In the genomic region with DNA sequence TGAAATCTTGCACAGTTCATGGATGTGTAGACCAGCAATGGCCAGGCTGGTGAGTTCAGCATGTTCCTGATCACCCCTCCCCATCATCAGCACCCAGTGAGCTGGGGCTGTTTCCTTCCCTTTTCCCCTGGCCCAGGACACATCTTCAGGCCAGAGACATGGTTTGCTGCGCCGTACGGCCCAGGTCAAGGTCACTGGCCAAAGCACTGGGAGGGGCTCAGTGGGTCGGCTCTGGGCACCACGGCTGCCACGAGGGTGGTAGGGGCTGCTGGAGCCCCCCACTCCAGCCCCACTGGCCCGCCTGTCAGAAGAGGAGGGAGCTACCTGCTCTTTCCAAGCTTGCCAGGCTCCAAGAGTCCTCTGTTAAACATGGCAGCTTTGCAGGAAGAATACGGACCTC, we compare ENCODE assay signal across 12 cellular contexts. TPM values are rescaled to one million over a fixed set of nuclear protein-coding genes. Genes with fewer than 3 reads are reported as not detected.
A peak's percentile ranks its signal among the peaks of the same experiment; 100 is the strongest.
DNase-seq lines count a peak whose midpoint lies in the region; ATAC-seq and TF ChIP-seq lines count a peak whose summit lies in the region.
"Had no signal": no experiment of that assay in that cellular context is flagged by ENCODE, and none has a peak within 500 bp of the region (broad histone marks: within the 10 kb centered on the region; RNA-seq: fewer than 3 reads in every experiment).

No MANE protein-coding gene starts in this region.

- H3K27ac Mint-ChIP-seq in activated naive CD4-positive, alpha-beta T cell treated with anti-CD3 and anti-CD28 coated beads, Interleukin-2, amount 50 U/mL, for 72 hours = peak overlapping the region; percentile 55 to 90
- H3K27ac Mint-ChIP-seq in WTC11 (peak overlapping the region; percentile 65), memory B cell (no peak overlapping the region)

- H3K36me3 Mint-ChIP-seq in activated naive CD4-positive, alpha-beta T cell treated with anti-CD3 and anti-CD28 coated beads, Interleukin-2, amount 50 U/mL, for 72 hours = peaks cover 6 to 27% of the 10 kb centered on the region in 2 donors
- peaks cover 3% of the 10 kb centered on the region; the same call in 1 of the 2 replicates for H3K36me3 Mint-ChIP-seq in WTC11
- H3K36me3 Mint-ChIP-seq in memory B cell = peaks cover 4% of the 10 kb centered on the region

- no peak for DNase-seq in activated naive CD4-positive, alpha-beta T cell treated with anti-CD3 and anti-CD28 coated beads, Interleukin-2, amount 50 U/mL, for 72 hours (ENCODE audit: low spot score in 2 of 2)
- no peak for DNase-seq in activated naive CD4-positive, alpha-beta T cell (lab: John Stamatoyannopoulos, UW)
- DNase-seq in WTC11 (ENCODE audit: low spot score) (no peak), memory B cell (ENCODE audit: low spot score in 2 of 2) (peak in 1 of 2 donors; percentile 9), HCEC 1CT (no peak), NCI-H1092 (lab: John Stamatoyannopoulos, UW) (no peak), ureter (ENCODE audit: low spot score) (no peak)
- DNase-seq: DMS79 treated with DMSO at 0.1 percent for 48 hours, NCI-H1105 treated with DMSO at 0.1 percent for 48 hours, NCI-H446, trophoblast cell had no signal

- H3K27me3 Mint-ChIP-seq in WTC11 (ENCODE audit: low read depth) = no peaks in the 10 kb centered on the region; the same call in 1 of the 2 replicates
- no peaks in the 10 kb centered on the region for H3K27me3 Mint-ChIP-seq in memory B cell

- no peak overlapping the region for H3K4me3 Mint-ChIP-seq in WTC11
- H3K4me3 Mint-ChIP-seq in memory B cell = peak overlapping the region; percentile 30

- POLR2A ChIA-PET in WTC11 (lab: Charles Lee) = no interaction called here

- H3K9me3 Mint-ChIP-seq in activated naive CD4-positive, alpha-beta T cell treated with anti-CD3 and anti-CD28 coated beads, Interleukin-2, amount 50 U/mL, for 72 hours = no peaks in the 10 kb centered on the region
- H3K9me3 Mint-ChIP-seq in WTC11 (no peaks in the 10 kb centered on the region), memory B cell (no peaks in the 10 kb centered on the region)

- no peak for TF ChIP-seq CTCF in WTC11 (IDR thresholded peaks at IDR 0.05)

- peaks cover 67% of the 10 kb centered on the region for H3K4me1 Mint-ChIP-seq in WTC11
- peaks cover 71% of the 10 kb centered on the region for H3K4me1 Mint-ChIP-seq in memory B cell

- ATAC-seq in activated naive CD4-positive, alpha-beta T cell treated with anti-CD3 and anti-CD28 coated beads, Interleukin-2, amount 50 U/mL, for 72 hours = no peak
- ATAC-seq in WTC11 (no peak), memory B cell (ENCODE audit: low read depth) (no peak), SK-N-SH treated with all-trans-retinoic acid at 6 μM for 48 hours (no peak)

- CTCF ChIA-PET in WTC11 (lab: Charles Lee) = interaction anchor here (4.5 kb wide), 1 partner anchor 13 kb away, joined by 24 read pairs; no protein-coding TSS in a partner anchor

TF ChIP-seq in WTC11, 78 proteins besides CTCF, POLR2A, EP300 and RAD21 (continues in another document):
- TF ChIP-seq TEAD1 (CRISPR knock-in tag; IDR thresholded peaks at IDR 0.05) (no peak), NR2C2 (CRISPR knock-in tag; IDR thresholded peaks at IDR 0.05) (no peak), ZNF416 (CRISPR knock-in tag; IDR thresholded peaks at IDR 0.05) (no peak), TEAD4 (CRISPR knock-in tag; IDR thresholded peaks at IDR 0.05) (no peak), CBFB (CRISPR knock-in tag; IDR thresholded peaks at IDR 0.05; ENCODE audit: low read depth) (no peak)
- TF ChIP-seq, protein P1, sequence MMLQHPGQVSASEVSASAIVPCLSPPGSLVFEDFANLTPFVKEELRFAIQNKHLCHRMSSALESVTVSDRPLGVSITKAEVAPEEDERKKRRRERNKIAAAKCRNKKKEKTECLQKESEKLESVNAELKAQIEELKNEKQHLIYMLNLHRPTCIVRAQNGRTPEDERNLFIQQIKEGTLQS (CRISPR knock-in tag; conservative IDR thresholded peaks at IDR 0.05) = no peak
- TF ChIP-seq, protein P2, sequence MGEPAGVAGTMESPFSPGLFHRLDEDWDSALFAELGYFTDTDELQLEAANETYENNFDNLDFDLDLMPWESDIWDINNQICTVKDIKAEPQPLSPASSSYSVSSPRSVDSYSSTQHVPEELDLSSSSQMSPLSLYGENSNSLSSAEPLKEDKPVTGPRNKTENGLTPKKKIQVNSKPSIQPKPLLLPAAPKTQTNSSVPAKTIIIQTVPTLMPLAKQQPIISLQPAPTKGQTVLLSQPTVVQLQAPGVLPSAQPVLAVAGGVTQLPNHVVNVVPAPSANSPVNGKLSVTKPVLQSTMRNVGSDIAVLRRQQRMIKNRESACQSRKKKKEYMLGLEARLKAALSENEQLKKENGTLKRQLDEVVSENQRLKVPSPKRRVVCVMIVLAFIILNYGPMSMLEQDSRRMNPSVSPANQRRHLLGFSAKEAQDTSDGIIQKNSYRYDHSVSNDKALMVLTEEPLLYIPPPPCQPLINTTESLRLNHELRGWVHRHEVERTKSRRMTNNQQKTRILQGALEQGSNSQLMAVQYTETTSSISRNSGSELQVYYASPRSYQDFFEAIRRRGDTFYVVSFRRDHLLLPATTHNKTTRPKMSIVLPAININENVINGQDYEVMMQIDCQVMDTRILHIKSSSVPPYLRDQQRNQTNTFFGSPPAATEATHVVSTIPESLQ (CRISPR knock-in tag; IDR thresholded peaks at IDR 0.05) = no peak
- TF ChIP-seq, protein P3, sequence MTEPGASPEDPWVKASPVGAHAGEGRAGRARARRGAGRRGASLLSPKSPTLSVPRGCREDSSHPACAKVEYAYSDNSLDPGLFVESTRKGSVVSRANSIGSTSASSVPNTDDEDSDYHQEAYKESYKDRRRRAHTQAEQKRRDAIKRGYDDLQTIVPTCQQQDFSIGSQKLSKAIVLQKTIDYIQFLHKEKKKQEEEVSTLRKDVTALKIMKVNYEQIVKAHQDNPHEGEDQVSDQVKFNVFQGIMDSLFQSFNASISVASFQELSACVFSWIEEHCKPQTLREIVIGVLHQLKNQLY (CRISPR knock-in tag; IDR thresholded peaks at IDR 0.05) = no peak

TF ChIP-seq in SK-N-SH treated with all-trans-retinoic acid at 6 μM for 48 hours, 23 proteins besides CTCF, POLR2A, EP300 and RAD21:
- TF ChIP-seq ISL1 (CRISPR knock-in tag; IDR thresholded peaks at IDR 0.05) (no peak), ZFP3 (CRISPR knock-in tag; IDR thresholded peaks at IDR 0.05) (no peak), ZNF8 (CRISPR knock-in tag; IDR thresholded peaks at IDR 0.05) (no peak), ESRRG (CRISPR knock-in tag; IDR thresholded peaks at IDR 0.05) (no peak), ZNF565 (CRISPR knock-in tag; conservative IDR thresholded peaks at IDR 0.05; ENCODE audit: low read depth) (no peak), ZC3H10 (CRISPR knock-in tag; IDR thresholded peaks at IDR 0.05) (no peak), PPARA (CRISPR knock-in tag; IDR thresholded peaks at IDR 0.05; ENCODE audit: borderline replicate concordance) (no peak), ZNF70 (CRISPR knock-in tag; IDR thresholded peaks at IDR 0.05) (no peak), SNAI2 (CRISPR knock-in tag; IDR thresholded peaks at IDR 0.05) (no peak), CSDC2 (CRISPR knock-in tag; IDR thresholded peaks at IDR 0.05) (no peak)
- TF ChIP-seq, protein P4, sequence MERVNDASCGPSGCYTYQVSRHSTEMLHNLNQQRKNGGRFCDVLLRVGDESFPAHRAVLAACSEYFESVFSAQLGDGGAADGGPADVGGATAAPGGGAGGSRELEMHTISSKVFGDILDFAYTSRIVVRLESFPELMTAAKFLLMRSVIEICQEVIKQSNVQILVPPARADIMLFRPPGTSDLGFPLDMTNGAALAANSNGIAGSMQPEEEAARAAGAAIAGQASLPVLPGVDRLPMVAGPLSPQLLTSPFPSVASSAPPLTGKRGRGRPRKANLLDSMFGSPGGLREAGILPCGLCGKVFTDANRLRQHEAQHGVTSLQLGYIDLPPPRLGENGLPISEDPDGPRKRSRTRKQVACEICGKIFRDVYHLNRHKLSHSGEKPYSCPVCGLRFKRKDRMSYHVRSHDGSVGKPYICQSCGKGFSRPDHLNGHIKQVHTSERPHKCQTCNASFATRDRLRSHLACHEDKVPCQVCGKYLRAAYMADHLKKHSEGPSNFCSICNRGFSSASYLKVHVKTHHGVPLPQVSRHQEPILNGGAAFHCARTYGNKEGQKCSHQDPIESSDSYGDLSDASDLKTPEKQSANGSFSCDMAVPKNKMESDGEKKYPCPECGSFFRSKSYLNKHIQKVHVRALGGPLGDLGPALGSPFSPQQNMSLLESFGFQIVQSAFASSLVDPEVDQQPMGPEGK (CRISPR knock-in tag; IDR thresholded peaks at IDR 0.05; ENCODE audit: borderline replicate concordance) = no peak
- TF ChIP-seq, protein P5, sequence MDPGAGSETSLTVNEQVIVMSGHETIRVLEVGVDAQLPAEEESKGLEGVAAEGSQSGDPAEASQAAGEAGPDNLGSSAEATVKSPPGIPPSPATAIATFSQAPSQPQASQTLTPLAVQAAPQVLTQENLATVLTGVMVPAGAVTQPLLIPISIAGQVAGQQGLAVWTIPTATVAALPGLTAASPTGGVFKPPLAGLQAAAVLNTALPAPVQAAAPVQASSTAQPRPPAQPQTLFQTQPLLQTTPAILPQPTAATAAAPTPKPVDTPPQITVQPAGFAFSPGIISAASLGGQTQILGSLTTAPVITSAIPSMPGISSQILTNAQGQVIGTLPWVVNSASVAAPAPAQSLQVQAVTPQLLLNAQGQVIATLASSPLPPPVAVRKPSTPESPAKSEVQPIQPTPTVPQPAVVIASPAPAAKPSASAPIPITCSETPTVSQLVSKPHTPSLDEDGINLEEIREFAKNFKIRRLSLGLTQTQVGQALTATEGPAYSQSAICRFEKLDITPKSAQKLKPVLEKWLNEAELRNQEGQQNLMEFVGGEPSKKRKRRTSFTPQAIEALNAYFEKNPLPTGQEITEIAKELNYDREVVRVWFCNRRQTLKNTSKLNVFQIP (CRISPR knock-in tag; IDR thresholded peaks at IDR 0.05; ENCODE audit: borderline replicate concordance, low read depth) = no peak

RNA-seq across cellular contexts. Expression of a gene that starts 55.9 kb away (rescaled TPM):
- total RNA-seq in activated naive CD4-positive, alpha-beta T cell treated with anti-CD3 and anti-CD28 coated beads, Interleukin-2, amount 50 U/mL, for 72 hours = 100 to 1,000 TPM; 211 to 278 TPM
- total RNA-seq in WTC11 (2021) = 60.5 to 67.8 TPM (median 65.2 TPM) in 3 replicates
- 54.3 TPM for total RNA-seq in ureter
